Comparison of ENCODE assay signal across 9 cellular contexts in the genomic region with DNA sequence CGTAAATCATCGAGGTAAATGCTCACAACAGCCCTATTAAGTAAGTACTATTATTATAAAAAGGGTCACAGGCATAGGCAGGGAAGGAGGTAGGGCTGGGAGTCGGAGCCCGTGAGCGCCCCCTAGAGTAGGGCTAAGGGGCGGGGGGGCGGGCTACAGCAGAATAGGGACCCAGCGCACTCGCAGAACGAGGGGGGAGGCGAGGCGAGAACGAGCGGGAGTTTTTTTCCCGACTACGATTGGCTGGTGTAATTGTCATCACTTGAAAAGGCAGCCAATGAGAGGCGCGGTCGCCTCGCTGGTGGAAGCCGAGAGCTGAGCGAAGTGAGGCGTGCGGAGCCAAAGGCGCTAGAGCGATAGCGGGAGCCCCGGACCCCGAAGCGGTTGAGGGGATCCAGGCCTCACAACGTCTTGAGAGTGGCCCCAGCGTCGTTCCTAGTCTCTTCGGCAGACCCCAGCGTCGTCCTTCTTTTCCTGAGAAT. TPM values are rescaled to one million over a fixed set of nuclear protein-coding genes. Genes with fewer than 3 reads are reported as not detected.
A peak's percentile ranks its signal among the peaks of the same experiment; 100 is the strongest.
DNase-seq lines count a peak whose midpoint lies in the region; ATAC-seq and TF ChIP-seq lines count a peak whose summit lies in the region.
"Had no signal": no experiment of that assay in that cellular context is flagged by ENCODE, and none has a peak within 500 bp of the region (broad histone marks: within the 10 kb centered on the region; RNA-seq: fewer than 3 reads in every experiment).

No MANE protein-coding gene starts in this region.

- H3K79me2 ChIP-seq in trophoblast cell (ENCODE audit: control insufficient read depth, insufficient read depth, low read length, poor library complexity), result no peaks in the 10 kb centered on the region

- DNase-seq in D341Med (ENCODE audit: low spot score), result peak; percentile 91
- peak; percentile 73 for DNase-seq in LHCN-M2 (ENCODE audit: low read depth)
- peak; percentile 92 for DNase-seq in SKM-1 treated with dmso at 0.1 percent for 144 hours (lab: John Stamatoyannopoulos, UW; ENCODE audit: unreplicated experiment)
- DNase-seq in activated naive CD4-positive, alpha-beta T cell treated with anti-CD3 and anti-CD28 coated beads, Interleukin-2, amount 50 U/mL, for 72 hours (ENCODE audit: low spot score in 2 of 2), result peak; percentile 77 to 82
- DNase-seq in Right ventricle myocardium inferior (ENCODE audit: missing footprints), result peak; percentile 94
- DNase-seq in trophoblast cell, result peak; percentile 82 to 88
- DNase-seq in thoracic aorta (ENCODE audit: low spot score), result peak; percentile 83

- intact Hi-C loops in Right ventricle myocardium inferior (cut with DNase I), result loop anchor here (5.0 kb wide), 2 partner anchors 77 to 88 kb away; a partner anchor contains a TSS

- H3K27ac Mint-ChIP-seq in activated naive CD4-positive, alpha-beta T cell treated with anti-CD3 and anti-CD28 coated beads, Interleukin-2, amount 50 U/mL, for 72 hours, result peak overlapping the region in 1 of 2 donors; percentile 29

- H3K9me3 ChIP-seq in trophoblast cell (ENCODE audit: insufficient read depth, low read depth, low read length), result no peaks in the 10 kb centered on the region
- no peaks in the 10 kb centered on the region for H3K9me3 ChIP-seq in thoracic aorta

- H3K36me3 Mint-ChIP-seq in activated naive CD4-positive, alpha-beta T cell treated with anti-CD3 and anti-CD28 coated beads, Interleukin-2, amount 50 U/mL, for 72 hours, result no peaks in the 10 kb centered on the region

- H3K18ac ChIP-seq in trophoblast cell (ENCODE audit: low read length), result no peak overlapping the region

- no peak overlapping the region for H4K91ac ChIP-seq in trophoblast cell (ENCODE audit: low read depth, low read length)

- no peak overlapping the region for H2BK5ac ChIP-seq in trophoblast cell (ENCODE audit: low read depth, low read length, poor library complexity)

- H3K4me2 ChIP-seq in trophoblast cell (ENCODE audit: low read length), result peak overlapping the region; percentile 27
- H3K4me2 ChIP-seq: KMS-11 had no signal

- H2AK5ac ChIP-seq in trophoblast cell (ENCODE audit: low read length), result no peak overlapping the region

- peak; percentile 81 for TF ChIP-seq CTCF in thoracic aorta (IDR thresholded peaks at IDR 0.05)

- H3K4me1 ChIP-seq in trophoblast cell (ENCODE audit: control insufficient read depth in 1 of 2, insufficient read depth in 2 of 2, low read length in 2 of 2) (no peaks in the 10 kb centered on the region), thoracic aorta (ENCODE audit: control insufficient read depth in 1 of 2, low read depth in 2 of 2) (peaks cover 6 to 9% of the 10 kb centered on the region in 2 donors)

- no peaks in the 10 kb centered on the region for H3K79me1 ChIP-seq in trophoblast cell (ENCODE audit: low read length)

- H3K23ac ChIP-seq in trophoblast cell (ENCODE audit: low read length), result no peak overlapping the region

- no peak overlapping the region for H4K12ac ChIP-seq in trophoblast cell (ENCODE audit: low read depth, low read length)

- peak; percentile 90 to 95 for ATAC-seq in activated naive CD4-positive, alpha-beta T cell treated with anti-CD3 and anti-CD28 coated beads, Interleukin-2, amount 50 U/mL, for 72 hours
- ATAC-seq in Right ventricle myocardium inferior (peak; percentile 97), thoracic aorta (ENCODE audit: insufficient number of reproducible peaks, low FRiP score, low read depth) (peak; percentile 94), GM21529 (IDR thresholded peaks at IDR 0.05; ENCODE audit: unreplicated experiment) (no peak)

- no peak overlapping the region for H3K4ac ChIP-seq in trophoblast cell (ENCODE audit: low read depth, low read length)

- H3K36me3 ChIP-seq in trophoblast cell (ENCODE audit: control insufficient read depth in 1 of 2, insufficient read depth in 2 of 2, low read length in 2 of 2), result no peaks in the 10 kb centered on the region
- H3K36me3 ChIP-seq in thoracic aorta, result no peaks in the 10 kb centered on the region

- H3K27me3 ChIP-seq in trophoblast cell (ENCODE audit: insufficient read depth, low read length), result no peaks in the 10 kb centered on the region
- H3K27me3 ChIP-seq in thoracic aorta (replicated peaks; ENCODE audit: insufficient read depth), result no peaks in the 10 kb centered on the region

- H4K8ac ChIP-seq in trophoblast cell (ENCODE audit: low read depth, low read length), result no peak overlapping the region

- H2AFZ ChIP-seq in trophoblast cell (ENCODE audit: insufficient read depth, low read length, poor library complexity), result peak overlapping the region; percentile 33

- no peak overlapping the region for H3K27ac ChIP-seq in trophoblast cell (ENCODE audit: low read depth, low read length)
- H3K27ac ChIP-seq in thoracic aorta, result peak overlapping the region in 1 of 2 donors; percentile 5
- H3K27ac ChIP-seq: KMS-11 had no signal

- no peak overlapping the region for H3K14ac ChIP-seq in trophoblast cell (ENCODE audit: low read length)

- H3K9ac ChIP-seq in trophoblast cell (ENCODE audit: low read length), result no peak overlapping the region
- H3K9ac ChIP-seq: KMS-11 had no signal

- no CpG with 5 or more reads among the region's 36 CpGs for WGBS in trophoblast cell (ENCODE audit: extremely low coverage, insufficient coverage, insufficient read length)

- H2BK12ac ChIP-seq in trophoblast cell (ENCODE audit: low read length), result no peak overlapping the region

- H2BK120ac ChIP-seq in trophoblast cell (ENCODE audit: insufficient read depth, low read length, poor library complexity), result no peak overlapping the region

- no peaks in the 10 kb centered on the region for H3K9me3 Mint-ChIP-seq in activated naive CD4-positive, alpha-beta T cell treated with anti-CD3 and anti-CD28 coated beads, Interleukin-2, amount 50 U/mL, for 72 hours

- H3K4me3 ChIP-seq in trophoblast cell (ENCODE audit: low read depth, low read length), result no peak overlapping the region
- peak overlapping the region; percentile 72 for H3K4me3 ChIP-seq in thoracic aorta

RNA-seq across cellular contexts. Expression of a gene that starts 24.2 kb away (rescaled TPM):
- total RNA-seq in LHCN-M2 (2014; rRNA removed) (84.3 and 84.6 TPM in 2 replicates), Right ventricle myocardium inferior (82.8 TPM), thoracic aorta (10 to 100 TPM; 42.0 to 57.3 TPM)
- polyA plus RNA-seq in LHCN-M2 (2012), result 70.4 TPM
- 10 to 100 TPM; 68.2 to 68.4 TPM for total RNA-seq in activated naive CD4-positive, alpha-beta T cell treated with anti-CD3 and anti-CD28 coated beads, Interleukin-2, amount 50 U/mL, for 72 hours
- polyA plus RNA-seq in trophoblast cell (2013), result 29.2 and 29.6 TPM in 2 replicates

RNA-seq across cellular contexts. Expression of a gene that starts 38.3 kb away (rescaled TPM):
- total RNA-seq in LHCN-M2 (2014; rRNA removed) (not detected in 2 replicates), Right ventricle myocardium inferior (0.27 TPM), thoracic aorta (1 to 10 TPM; 2.4 to 8.7 TPM)
- not detected for polyA plus RNA-seq in LHCN-M2 (2012)
- total RNA-seq in activated naive CD4-positive, alpha-beta T cell treated with anti-CD3 and anti-CD28 coated beads, Interleukin-2, amount 50 U/mL, for 72 hours, result under 1 TPM; 0.23 to 0.27 TPM
- polyA plus RNA-seq in trophoblast cell (2013), result 1.2 and 1.3 TPM in 2 replicates

RNA-seq across cellular contexts. Expression of a gene that starts 58.6 kb away (rescaled TPM):
- total RNA-seq in LHCN-M2 (2014; rRNA removed) (1.9 and 2.0 TPM in 2 replicates), Right ventricle myocardium inferior (37.0 TPM), thoracic aorta (10 to 100 TPM; 24.9 to 25.5 TPM)
- 5.8 TPM for polyA plus RNA-seq in LHCN-M2 (2012)
- 1 to 10 TPM; 2.7 to 5.0 TPM for total RNA-seq in activated naive CD4-positive, alpha-beta T cell treated with anti-CD3 and anti-CD28 coated beads, Interleukin-2, amount 50 U/mL, for 72 hours
- polyA plus RNA-seq in trophoblast cell (2013), result 1.2 and 1.3 TPM in 2 replicates
